Comparison of ENCODE assay signal across 3 cellular contexts in genomic region chr2:64363140-64363539, GRCh38.
TF ChIP-seq lines count a peak whose summit lies in the region.

No MANE protein-coding gene starts in this region.

TF ChIP-seq in SK-N-SH, 30 proteins besides CTCF, POLR2A, EP300 and RAD21:
- TF ChIP-seq REST (IDR thresholded peaks at IDR 0.05; ENCODE audit: low read depth, low read length) (peak; percentile 85), YY1 (IDR thresholded peaks at IDR 0.05; ENCODE audit: low read depth) (no peak)

TF ChIP-seq in SK-N-SH treated with all-trans-retinoic acid at 6 μM for 48 hours, 23 proteins besides CTCF, POLR2A, EP300 and RAD21 (continued from another document):
- no peak for TF ChIP-seq RARB (CRISPR knock-in tag; IDR thresholded peaks at IDR 0.05)

TF ChIP-seq in H1, 55 proteins besides CTCF, POLR2A, EP300 and RAD21:
- TF ChIP-seq RXRA (IDR thresholded peaks at IDR 0.05; ENCODE audit: insufficient read depth, low read depth, low read length) (no peak), BRCA1 (IDR thresholded peaks at IDR 0.05; ENCODE audit: low read depth, low read length) (no peak), SRF (IDR thresholded peaks at IDR 0.05; ENCODE audit: low read depth, low read length) (no peak), KDM1A (IDR thresholded peaks at IDR 0.05; ENCODE audit: borderline replicate concordance, low read length) (no peak)
